Comparison of ENCODE assay signal across 21 cellular contexts in genomic region chr5:14863105-14863504, GRCh38. TPM values are rescaled to one million over a fixed set of nuclear protein-coding genes. Genes with fewer than 3 reads are reported as not detected.
DNase-seq lines count a peak whose midpoint lies in the region; ATAC-seq and TF ChIP-seq lines count a peak whose summit lies in the region.
"Had no signal": no experiment of that assay in that cellular context is flagged by ENCODE, and none has a peak within 500 bp of the region (broad histone marks: within the 10 kb centered on the region; RNA-seq: fewer than 3 reads in every experiment).

No MANE protein-coding gene starts in this region.

- intact Hi-C loops in heart right ventricle (cut with DNase I) (loop anchor here in 3 of 10 donors (5.0 to 10.0 kb wide), 3 partner anchors 51 to 128 kb away; no protein-coding TSS in a partner anchor), cardiac septum (cut with DNase I) (no loop called here), tibial artery (cut with DNase I; ENCODE audit: low total_unique reads) (no loop called here)

- H3K4me3 ChIP-seq in heart right ventricle = no peak overlapping the region
- H3K4me3 ChIP-seq in tibial artery = no peak overlapping the region
- H3K4me3 ChIP-seq in H7 (ENCODE audit: insufficient read depth, low read depth, low read length) = no peak overlapping the region
- H3K4me3 ChIP-seq: HAP-1 had no signal

- no peaks in the 10 kb centered on the region for H3K9me3 ChIP-seq in heart right ventricle
- no peaks in the 10 kb centered on the region for H3K9me3 ChIP-seq in tibial artery
- H3K9me3 ChIP-seq: Caco-2, HAP-1 had no signal

- H3K27me3 ChIP-seq in heart right ventricle (no peaks in the 10 kb centered on the region), tibial artery (no peaks in the 10 kb centered on the region), H7 (ENCODE audit: control insufficient read depth, insufficient read depth, low read length) (no peaks in the 10 kb centered on the region)

- H3K4me1 ChIP-seq in heart right ventricle = peaks cover 0 to 76% (median 47%) of the 10 kb centered on the region in 9 donors
- peaks cover 0 to 78% (median 40%) of the 10 kb centered on the region in 4 donors for H3K4me1 ChIP-seq in tibial artery
- H3K4me1 ChIP-seq: HAP-1 had no signal

- H3K27ac ChIP-seq in heart right ventricle = peak overlapping the region in 8 of 10 donors; percentile 0 to 69 (median 49)
- peak overlapping the region; percentile 8 to 68 for H3K27ac ChIP-seq in tibial artery
- H3K27ac ChIP-seq: HL-60, RWPE1 had no signal

- WGBS in heart right ventricle, 2 donors = 49 to 57% methylated on average over 2 of the region's 2 CpGs

- DNase-seq in heart right ventricle (no peak), cardiac septum (ENCODE audit: low spot score) (no peak), memory B cell (ENCODE audit: low spot score in 2 of 2) (no peak), tibial artery (no peak), H7 (no peak)
- DNase-seq: Caco-2, DMS 273 treated with DMSO at 0.1 percent for 48 hours, DMS79 treated with DMSO at 0.1 percent for 48 hours, KBM-7, NCI-H1092 treated with DMSO at 0.1 percent for 48 hours, NCI-H2029, NCI-H226, NCI-H510A treated with DMSO at 0.1 percent for 48 hours, NCI-H748 treated with DMSO at 0.1 percent for 48 hours had no signal

- peak in 2 of 8 donors; percentile 29 to 46 for ATAC-seq in heart right ventricle
- no peak for ATAC-seq in activated T-helper 17 cell treated with anti-CD3 and anti-CD28 coated beads, Interleukin-2, amount 50 U/mL, for 72 hours (replicated peaks)
- no peak for ATAC-seq in memory B cell (ENCODE audit: low read depth)
- no peak for ATAC-seq in GM21737 (IDR thresholded peaks at IDR 0.05; ENCODE audit: unreplicated experiment)
- no peak for ATAC-seq in HG02623 (IDR thresholded peaks at IDR 0.05; ENCODE audit: unreplicated experiment)

- no peaks in the 10 kb centered on the region for H3K27me3 Mint-ChIP-seq in activated T-helper 17 cell treated with anti-CD3 and anti-CD28 coated beads, Interleukin-2, amount 50 U/mL, for 72 hours
- H3K27me3 Mint-ChIP-seq in memory B cell = no peaks in the 10 kb centered on the region
- H3K27me3 Mint-ChIP-seq: B cell had no signal

- H3K9me3 Mint-ChIP-seq in activated T-helper 17 cell treated with anti-CD3 and anti-CD28 coated beads, Interleukin-2, amount 50 U/mL, for 72 hours = no peaks in the 10 kb centered on the region
- H3K9me3 Mint-ChIP-seq in memory B cell = no peaks in the 10 kb centered on the region

- H3K4me1 Mint-ChIP-seq in activated T-helper 17 cell treated with anti-CD3 and anti-CD28 coated beads, Interleukin-2, amount 50 U/mL, for 72 hours = peaks cover 31% of the 10 kb centered on the region
- H3K4me1 Mint-ChIP-seq in memory B cell = peaks cover 9% of the 10 kb centered on the region

- H3K36me3 Mint-ChIP-seq in activated T-helper 17 cell treated with anti-CD3 and anti-CD28 coated beads, Interleukin-2, amount 50 U/mL, for 72 hours (ENCODE audit: low read depth) = peaks cover 21% of the 10 kb centered on the region
- H3K36me3 Mint-ChIP-seq in memory B cell = peaks cover 7% of the 10 kb centered on the region

- H3K27ac Mint-ChIP-seq in activated T-helper 17 cell treated with anti-CD3 and anti-CD28 coated beads, Interleukin-2, amount 50 U/mL, for 72 hours = peak overlapping the region; percentile 33
- peak overlapping the region; percentile 38 for H3K27ac Mint-ChIP-seq in memory B cell
- H3K27ac Mint-ChIP-seq: B cell had no signal

- TF ChIP-seq CTCF in heart right ventricle (IDR thresholded peaks at IDR 0.05) (no peak), tibial artery (IDR thresholded peaks at IDR 0.05) (no peak)

- no peak overlapping the region for H3K4me3 Mint-ChIP-seq in activated T-helper 17 cell treated with anti-CD3 and anti-CD28 coated beads, Interleukin-2, amount 50 U/mL, for 72 hours
- no peak overlapping the region for H3K4me3 Mint-ChIP-seq in memory B cell
- H3K4me3 Mint-ChIP-seq: B cell had no signal

- H3K36me3 ChIP-seq in heart right ventricle (peaks cover 0 to 8% (median 0%) of the 10 kb centered on the region in 9 donors), tibial artery (no peaks in the 10 kb centered on the region), H7 (replicated peaks; ENCODE audit: control insufficient read depth, insufficient read depth, low read length) (no peaks in the 10 kb centered on the region)
- H3K36me3 ChIP-seq: HAP-1 had no signal

RNA-seq across cellular contexts. Expression of gene ANKH, which starts 8.5 kb away (rescaled TPM):
- 100 to 1,000 TPM; 155 to 256 (median 215) TPM for total RNA-seq in heart right ventricle
- polyA plus RNA-seq in heart right ventricle = 10 to 100 TPM; 51.0 to 54.3 TPM
- 233 TPM for total RNA-seq in cardiac septum
- total RNA-seq in activated T-helper 17 cell treated with anti-CD3 and anti-CD28 coated beads, Interleukin-2, amount 50 U/mL, for 72 hours = 100 to 1,000 TPM; 101 to 193 TPM
- 1.6 and 6.5 TPM in 2 replicates for total RNA-seq in H7 (2014; rRNA removed; shearing (Covaris generic))

Comparison
In these comparisons a context has a peak if more than half of its experiments do, and no peak if none do; other contexts are left out.
1. RNA of gene ANKH, which starts 8.5 kb away (total RNA-seq): 233 TPM in cardiac septum (single experiment), 155 to 256 TPM in heart right ventricle and 101 to 193 TPM in activated T-helper 17 cell treated with anti-CD3 and anti-CD28 coated beads, Interleukin-2, amount 50 U/mL, for 72 hours; 1.6 to 6.5 TPM in H7; every median in the first group is over 10 times any median in the second.